In the genomic region with DNA sequence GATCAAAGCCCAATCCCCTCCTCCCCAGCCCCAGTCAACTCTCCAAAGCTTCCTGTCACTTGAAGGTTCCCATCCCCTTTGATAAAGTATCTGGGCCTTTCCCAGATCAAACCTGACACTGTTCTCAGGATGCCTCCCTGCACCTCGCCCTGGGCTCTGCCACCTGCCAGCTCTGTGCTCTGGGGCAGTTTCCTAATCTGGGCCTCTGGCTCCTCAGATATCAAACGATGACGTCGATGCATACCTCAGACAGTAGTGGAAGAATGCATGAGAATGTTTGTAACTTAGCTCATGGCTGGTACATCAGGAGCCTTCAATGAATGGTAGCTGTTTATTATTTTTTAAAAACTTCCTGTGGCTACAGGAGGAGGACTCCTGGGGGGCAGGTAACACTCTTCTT, we compare ENCODE assay signal across 8 cellular contexts.
DNase-seq lines count a peak whose midpoint lies in the region; ATAC-seq and TF ChIP-seq lines count a peak whose summit lies in the region.

No MANE protein-coding gene starts in this region.

- no peak overlapping the region for H2AFZ ChIP-seq in osteoblast (ENCODE audit: low read length)

- TF ChIP-seq CTCF in fibroblast of mammary gland (conservative IDR thresholded peaks at IDR 0.05; ENCODE audit: control insufficient read depth, insufficient read depth, low read depth, low read length) (no peak), osteoblast (IDR thresholded peaks at IDR 0.05; ENCODE audit: extremely low read depth, low read depth, low read length) (no peak)

- H3K4me2 ChIP-seq in osteoblast (ENCODE audit: insufficient read depth, low read length), result no peak overlapping the region

- H4K20me1 ChIP-seq in osteoblast (ENCODE audit: insufficient read depth, low read length), result no peaks in the 10 kb centered on the region

- H3K4me3 ChIP-seq in fibroblast of mammary gland (ENCODE audit: control insufficient read depth, low read depth, low read length) (no peak overlapping the region), osteoblast (ENCODE audit: insufficient read depth, low read length) (no peak overlapping the region)

- no peaks in the 10 kb centered on the region for H3K9me3 ChIP-seq in osteoblast (ENCODE audit: low read depth, low read length)

- DNase-seq in DMS 273 (lab: John Stamatoyannopoulos, UW; ENCODE audit: unreplicated experiment) (peak; percentile 82), T-helper 22 cell (ENCODE audit: low read depth) (peak; percentile 14), fibroblast of mammary gland (ENCODE audit: low read depth) (peak; percentile 56), osteoblast (ENCODE audit: insufficient read length, low spot score, missing footprints) (no peak), hepatic stellate cell (ENCODE audit: low spot score) (no peak)

- H3K27ac ChIP-seq in osteoblast (ENCODE audit: low read depth, low read length), result peak overlapping the region; percentile 53

- peaks cover 29% of the 10 kb centered on the region for H3K36me3 ChIP-seq in osteoblast (ENCODE audit: insufficient read depth, low read length)

- peaks cover 2% of the 10 kb centered on the region for H3K79me2 ChIP-seq in osteoblast (ENCODE audit: insufficient read depth, low read length)

- H3K4me1 ChIP-seq in osteoblast (ENCODE audit: insufficient read depth, low read length), result peaks cover 7% of the 10 kb centered on the region

- no peak for ATAC-seq in HG02970 (IDR thresholded peaks at IDR 0.05; ENCODE audit: low FRiP score, unreplicated experiment)
- ATAC-seq in HG02588 (IDR thresholded peaks at IDR 0.05; ENCODE audit: unreplicated experiment), result no peak
- no peak for ATAC-seq in GM21723 (IDR thresholded peaks at IDR 0.05; ENCODE audit: unreplicated experiment)

- no peaks in the 10 kb centered on the region for H3K27me3 ChIP-seq in osteoblast (ENCODE audit: insufficient read depth, low read length)

Comparison
In these comparisons a context has a peak if more than half of its experiments do, and no peak if none do; other contexts are left out.
1. DNase-seq: peak in DMS 273 (single experiment), T-helper 22 cell (single experiment) and fibroblast of mammary gland (single experiment); none in osteoblast (single experiment) and hepatic stellate cell (single experiment).